ENCODE assay signal across 8 cellular contexts in genomic region chr17:2282297-2282873, GRCh38. TPM values are rescaled to one million over a fixed set of nuclear protein-coding genes. Genes with fewer than 3 reads are reported as not detected.
DNase-seq lines count a peak whose midpoint lies in the region; ATAC-seq and TF ChIP-seq lines count a peak whose summit lies in the region.

No MANE protein-coding gene starts in this region.

- H3K4me1 ChIP-seq in fibroblast of lung (ENCODE audit: control insufficient read depth, extremely low read depth, insufficient read depth, low read length), result peaks cover 2% of the 10 kb centered on the region

- H3K36me3 Mint-ChIP-seq in activated naive CD4-positive, alpha-beta T cell treated with anti-CD3 and anti-CD28 coated beads for 36 hours (ENCODE audit: low read depth), result peaks cover 32% of the 10 kb centered on the region

- H3F3A ChIP-seq in neural cell (ENCODE audit: insufficient read depth, low read length, poor library complexity, severe bottlenecking), result no peaks in the 10 kb centered on the region

- peak overlapping the region; percentile 57 for H3K27ac ChIP-seq in fibroblast of lung (ENCODE audit: insufficient read depth, low read length)
- H3K27ac ChIP-seq in neural cell (ENCODE audit: low read length), result no peak overlapping the region

- H3K9me3 ChIP-seq in fibroblast of lung (ENCODE audit: control insufficient read depth, insufficient read depth, low read depth, low read length) (no peaks in the 10 kb centered on the region), neural cell (ENCODE audit: low read length) (no peaks in the 10 kb centered on the region)

- no peaks in the 10 kb centered on the region for H3K9me2 ChIP-seq in neural cell (ENCODE audit: insufficient read depth, low read length)

- TF ChIP-seq RAD21 in neural cell (conservative IDR thresholded peaks at IDR 0.05), result peak; percentile 71

- no peak for DNase-seq in activated naive CD4-positive, alpha-beta T cell treated with anti-CD3 and anti-CD28 coated beads for 36 hours
- DNase-seq in activated naive CD4-positive, alpha-beta T cell (lab: John Stamatoyannopoulos, UW), result no peak
- DNase-seq in NCI-H1048 (lab: John Stamatoyannopoulos, UW) (peak; percentile 11), UCSD-AML1 (lab: John Stamatoyannopoulos, UW; ENCODE audit: unreplicated experiment) (peak; percentile 29), fibroblast of lung (ENCODE audit: low read depth in 2 of 2) (peak; percentile 68 to 91)

- no peak overlapping the region for H3K4me2 ChIP-seq in fibroblast of lung (ENCODE audit: extremely low read depth, insufficient read depth, low read length)
- no peak overlapping the region for H3K4me2 ChIP-seq in neural cell (ENCODE audit: low read length)

- H3K27me3 ChIP-seq in fibroblast of lung (ENCODE audit: control insufficient read depth, insufficient read depth, low read length) (no peaks in the 10 kb centered on the region), neural cell (ENCODE audit: insufficient read depth, low read depth, low read length) (no peaks in the 10 kb centered on the region)

- H3K4me3 ChIP-seq in fibroblast of lung (replicated peaks in 1 of 4; ENCODE audit: control extremely low read depth in 1 of 4, insufficient read depth in 1 of 4, low read depth in 3 of 4, low read length in 4 of 4), result no peak overlapping the region
- H3K4me3 ChIP-seq in neural cell (ENCODE audit: low read length), result no peak overlapping the region

- no peak overlapping the region for H3K4me3 Mint-ChIP-seq in activated naive CD4-positive, alpha-beta T cell treated with anti-CD3 and anti-CD28 coated beads for 36 hours

- no peak for TF ChIP-seq EP300 in neural cell (conservative IDR thresholded peaks at IDR 0.05; ENCODE audit: poor library complexity, severe bottlenecking)

- H2AFZ ChIP-seq in fibroblast of lung (ENCODE audit: low read length) (no peak overlapping the region), neural cell (ENCODE audit: low read depth, low read length) (no peak overlapping the region)

- H3K9ac ChIP-seq in fibroblast of lung (ENCODE audit: insufficient read depth, low read length) (no peak overlapping the region), neural cell (ENCODE audit: low read length) (no peak overlapping the region)

- H3K79me2 ChIP-seq in fibroblast of lung (ENCODE audit: control insufficient read depth, insufficient read depth, low read length), result no peaks in the 10 kb centered on the region
- H3K79me2 ChIP-seq in neural cell (replicated peaks; ENCODE audit: insufficient read depth, low read length), result no peaks in the 10 kb centered on the region

- H3K4me1 Mint-ChIP-seq in activated naive CD4-positive, alpha-beta T cell treated with anti-CD3 and anti-CD28 coated beads for 36 hours (ENCODE audit: low read depth), result peaks cover 29% of the 10 kb centered on the region

- H3K36me3 ChIP-seq in fibroblast of lung (ENCODE audit: control insufficient read depth, insufficient read depth, low read length) (peaks cover 12% of the 10 kb centered on the region), neural cell (ENCODE audit: insufficient read depth, low read length) (peaks cover 5% of the 10 kb centered on the region)

- TF ChIP-seq CTCF in fibroblast of lung (conservative IDR thresholded peaks at IDR 0.05 in 1 of 2, IDR thresholded peaks at IDR 0.05 in 1 of 2; ENCODE audit: low read depth in 1 of 2, low read length in 2 of 2), result peak; percentile 38 to 50
- TF ChIP-seq CTCF in neural cell (IDR thresholded peaks at IDR 0.05; ENCODE audit: poor library complexity, severe bottlenecking), result peak; percentile 76

- intact Hi-C loops in activated naive CD4-positive, alpha-beta T cell treated with anti-CD3 and anti-CD28 coated beads for 36 hours (cut with micrococcal nuclease), result loop anchor here (1.0 to 2.0 kb wide), 3 partner anchors 31 to 228 kb away; no protein-coding TSS in a partner anchor

- no peaks in the 10 kb centered on the region for H4K20me1 ChIP-seq in fibroblast of lung (ENCODE audit: control insufficient read depth, extremely low read depth, insufficient read depth, low read length)
- no peaks in the 10 kb centered on the region for H4K20me1 ChIP-seq in neural cell (ENCODE audit: insufficient read depth)

- H3K27ac Mint-ChIP-seq in activated naive CD4-positive, alpha-beta T cell treated with anti-CD3 and anti-CD28 coated beads for 36 hours, result peak overlapping the region; percentile 38

- ATAC-seq in GM18511 (IDR thresholded peaks at IDR 0.05; ENCODE audit: unreplicated experiment) (no peak), HG03135 (IDR thresholded peaks at IDR 0.05; ENCODE audit: unreplicated experiment) (no peak)

- no peaks in the 10 kb centered on the region for H3K9me3 Mint-ChIP-seq in activated naive CD4-positive, alpha-beta T cell treated with anti-CD3 and anti-CD28 coated beads for 36 hours

- no peaks in the 10 kb centered on the region for H3K27me3 Mint-ChIP-seq in activated naive CD4-positive, alpha-beta T cell treated with anti-CD3 and anti-CD28 coated beads for 36 hours (ENCODE audit: low read depth)

- CTCF ChIA-PET in activated naive CD4-positive, alpha-beta T cell treated with anti-CD3 and anti-CD28 coated beads for 36 hours (lab: Charles Lee), result interaction anchor here (0.6 to 6.3 kb wide), 13 partner anchors 13 to 755 kb away, joined by 3 to 75 read pairs (median 5); partner anchors contain the start of gene HIC1

TF ChIP-seq in neural cell, 6 proteins besides CTCF, POLR2A, EP300 and RAD21:
- TF ChIP-seq SMC3 (conservative IDR thresholded peaks at IDR 0.05; ENCODE audit: poor library complexity), result peak; percentile 72
- TF ChIP-seq EZH2 (IDR thresholded peaks at IDR 0.05; ENCODE audit: borderline replicate concordance, insufficient read depth, low read length, poor library complexity, severe bottlenecking), result no peak

RNA-seq across cellular contexts. Expression of gene SMG6, which starts 21.2 kb away (rescaled TPM):
- 10 to 100 TPM; 18.8 to 20.7 TPM for total RNA-seq in activated naive CD4-positive, alpha-beta T cell treated with anti-CD3 and anti-CD28 coated beads for 36 hours
- 25.7 and 29.9 TPM in 2 replicates for total RNA-seq in fibroblast of lung
- 14.7 and 15.5 TPM in 2 replicates for polyA plus RNA-seq in fibroblast of lung
- polyA plus RNA-seq in fibroblast of lung (2012), result 29.6 and 34.2 TPM in 2 replicates
- polyA minus RNA-seq in fibroblast of lung (ENCODE audit: low replicate concordance), result 296 and 346 TPM in 2 replicates
- 13.9 and 17.5 TPM in 2 replicates for polyA plus RNA-seq in neural cell
- 29.7 and 30.7 TPM in 2 replicates for polyA minus RNA-seq in neural cell

RNA-seq across cellular contexts. Expression of gene SRR, which starts 21.4 kb away (rescaled TPM):
- 10 to 100 TPM in 1 of 2 experiments, 1 to 10 TPM in 1; 8.9 to 10.2 TPM for total RNA-seq in activated naive CD4-positive, alpha-beta T cell treated with anti-CD3 and anti-CD28 coated beads for 36 hours
- total RNA-seq in fibroblast of lung, result 14.1 and 15.0 TPM in 2 replicates
- 22.3 and 26.0 TPM in 2 replicates for polyA plus RNA-seq in fibroblast of lung
- 19.9 and 24.1 TPM in 2 replicates for polyA plus RNA-seq in fibroblast of lung (2012)
- 7.9 and 14.3 TPM in 2 replicates for polyA minus RNA-seq in fibroblast of lung (ENCODE audit: low replicate concordance)
- 30.0 and 69.0 TPM in 2 replicates for polyA plus RNA-seq in neural cell
- 43.6 and 45.3 TPM in 2 replicates for polyA minus RNA-seq in neural cell

RNA-seq across cellular contexts. Expression of gene TSR1, which starts 53.9 kb away (rescaled TPM):
- total RNA-seq in activated naive CD4-positive, alpha-beta T cell treated with anti-CD3 and anti-CD28 coated beads for 36 hours, result 10 to 100 TPM; 51.1 to 51.5 TPM
- total RNA-seq in fibroblast of lung, result 42.4 and 47.3 TPM in 2 replicates
- 13.7 and 16.9 TPM in 2 replicates for polyA plus RNA-seq in fibroblast of lung
- 23.3 and 32.1 TPM in 2 replicates for polyA plus RNA-seq in fibroblast of lung (2012)
- 19.0 and 50.4 TPM in 2 replicates for polyA minus RNA-seq in fibroblast of lung (ENCODE audit: low replicate concordance)
- polyA plus RNA-seq in neural cell, result 31.8 and 32.5 TPM in 2 replicates
- 34.6 and 41.9 TPM in 2 replicates for polyA minus RNA-seq in neural cell

RNA-seq across cellular contexts. Expression of gene SGSM2, which starts 54.9 kb away (rescaled TPM):
- total RNA-seq in activated naive CD4-positive, alpha-beta T cell treated with anti-CD3 and anti-CD28 coated beads for 36 hours, result 10 to 100 TPM; 20.3 to 22.0 TPM
- 25.7 and 31.5 TPM in 2 replicates for total RNA-seq in fibroblast of lung
- polyA plus RNA-seq in fibroblast of lung (16.2 and 23.4 TPM in 2 replicates), neural cell (222 and 281 TPM in 2 replicates)
- 17.2 and 26.4 TPM in 2 replicates for polyA plus RNA-seq in fibroblast of lung (2012)
- polyA minus RNA-seq in fibroblast of lung (ENCODE audit: low replicate concordance) (59.4 and 98.2 TPM in 2 replicates), neural cell (131 and 149 TPM in 2 replicates)

Comparison
In these comparisons a context has a peak if more than half of its experiments do, and no peak if none do; other contexts are left out.
1. DNase-seq: peak in NCI-H1048 (single experiment), UCSD-AML1 (single experiment) and fibroblast of lung (2 of 2); none in activated naive CD4-positive, alpha-beta T cell treated with anti-CD3 and anti-CD28 coated beads for 36 hours (single experiment) and activated naive CD4-positive, alpha-beta T cell (0 of 4).